In genomic region chr7:137875746-137876145, GRCh38 we compare ENCODE assay signal across 29 cellular contexts. TPM values are rescaled to one million over a fixed set of nuclear protein-coding genes. Genes with fewer than 3 reads are reported as not detected.
DNase-seq lines count a peak whose midpoint lies in the region; ATAC-seq, FAIRE-seq and TF ChIP-seq lines count a peak whose summit lies in the region.
"Had no signal": no experiment of that assay in that cellular context is flagged by ENCODE, and none has a peak within 500 bp of the region (broad histone marks: within the 10 kb centered on the region; RNA-seq: fewer than 3 reads in every experiment).

No MANE protein-coding gene starts in this region.

- H3K27ac ChIP-seq in ACC112 (ENCODE audit: low read depth, low read length) = peak overlapping the region; percentile 97
- peak overlapping the region; percentile 93 for H3K27ac ChIP-seq in GM23248
- no peak overlapping the region for H3K27ac ChIP-seq in K562 (ENCODE audit: extremely low read depth, low read depth, low read length)
- H3K27ac ChIP-seq: body of pancreas, dorsolateral prefrontal cortex, lower lobe of right lung, ovary, spleen had no signal

- no peak for TF ChIP-seq RAD21 in K562 (CRISPR knock-in tag; conservative IDR thresholded peaks at IDR 0.05 in 1 of 2, IDR thresholded peaks at IDR 0.05 in 1 of 2)

- intact Hi-C loops in K562 (cut with micrococcal nuclease) = no loop called here

- H3K36me3 ChIP-seq in ACC112 (ENCODE audit: insufficient read depth, low read length) = peaks cover 43% of the 10 kb centered on the region
- H3K36me3 ChIP-seq in GM23248 (ENCODE audit: low read depth) = peaks cover 65% of the 10 kb centered on the region
- peaks cover 62% of the 10 kb centered on the region for H3K36me3 ChIP-seq in K562 (ENCODE audit: control insufficient read depth, insufficient read depth, low read length)
- H3K36me3 ChIP-seq: ovary had no signal

- peaks cover 70% of the 10 kb centered on the region for H3K4me1 ChIP-seq in ACC112 (ENCODE audit: control insufficient read depth, insufficient read depth, low read length, unreplicated experiment)
- H3K4me1 ChIP-seq in GM23248 (ENCODE audit: insufficient read depth) = peaks cover 60% of the 10 kb centered on the region
- H3K4me1 ChIP-seq in K562 (replicated peaks in 1 of 2; ENCODE audit: control insufficient read depth in 2 of 2, insufficient read depth in 2 of 2, low read length in 2 of 2) = peaks cover 10 to 14% of the 10 kb centered on the region in 2 experiments; a peak in 4 of 5 replicates
- H3K4me1 ChIP-seq: body of pancreas had no signal

- WGBS in GM23248 (ENCODE audit: low coverage in 1 of 2, low lambda C conversion rate in 2 of 2, missing lambda C conversion rate in 2 of 2), 2 experiments = 96 to 97% methylated on average over 4 of the region's 4 CpGs
- WGBS in K562 (ENCODE audit: insufficient coverage, low coverage, missing lambda C conversion rate) = 94% methylated on average over 4 of the region's 4 CpGs

- H3K4me2 ChIP-seq in GM23248 (ENCODE audit: unreplicated experiment) (no peak overlapping the region), K562 (ENCODE audit: insufficient read depth, low read length) (no peak overlapping the region)

- H3K27me3 ChIP-seq in ACC112 (ENCODE audit: insufficient read depth, low read length) (no peaks in the 10 kb centered on the region), GM23248 (replicated peaks; ENCODE audit: insufficient read depth) (no peaks in the 10 kb centered on the region), K562 (ENCODE audit: control insufficient read depth in 2 of 2, insufficient read depth in 2 of 2, low read length in 2 of 2) (no peaks in the 10 kb centered on the region)
- H3K27me3 ChIP-seq: BE2C, body of pancreas, dorsolateral prefrontal cortex, ovary, SJSA1, spleen, tibial nerve had no signal

- H3K9me2 ChIP-seq in GM23248 (ENCODE audit: insufficient read depth) = no peaks in the 10 kb centered on the region

- no peaks in the 10 kb centered on the region for H4K20me1 ChIP-seq in GM23248 (ENCODE audit: insufficient read depth)
- H4K20me1 ChIP-seq in K562 (replicated peaks; ENCODE audit: control insufficient read depth, insufficient read depth, low read length) = no peaks in the 10 kb centered on the region

- ATAC-seq in K562 (no peak), HG03039 (IDR thresholded peaks at IDR 0.05; ENCODE audit: unreplicated experiment) (no peak)
- ATAC-seq: activated CD8-positive, alpha-beta memory T cell treated with anti-CD3 and anti-CD28 coated beads, Interleukin-2, amount 10 ng/mL, durations not matched to agents 7 days and 5 days; activated naive CD8-positive, alpha-beta T cell treated with anti-CD3 and anti-CD28 coated beads, Interleukin-2, amount 50 U/mL, for 24 hours; activated T-cell treated with anti-CD3 and anti-CD28 coated beads, Interleukin-2, amount 50 U/mL, for 4 hours; body of pancreas; natural killer cell had no signal

- peaks cover 55% of the 10 kb centered on the region for H3K4me1 Mint-ChIP-seq in nephron progenitor cell

- H3K27ac Mint-ChIP-seq in nephron progenitor cell = peak overlapping the region; percentile 36
- H3K27ac Mint-ChIP-seq: activated CD8-positive, alpha-beta memory T cell treated with anti-CD3 and anti-CD28 coated beads, Interleukin-2, amount 10 ng/mL, durations not matched to agents 7 days and 5 days; natural killer cell had no signal

- peaks cover 85% of the 10 kb centered on the region for H3K36me3 Mint-ChIP-seq in nephron progenitor cell (ENCODE audit: low read depth)

- TF ChIP-seq POLR2A in K562 (conservative IDR thresholded peaks at IDR 0.05) = no peak

- POLR2A ChIA-PET in K562 (lab: Yijun Ruan, JAX) = no interaction called here

- TF ChIP-seq CTCF in K562 (IDR thresholded peaks at IDR 0.05 in 2 of 3, conservative IDR thresholded peaks at IDR 0.05 in 1 of 3; ENCODE audit: insufficient read depth in 2 of 3, low read depth in 1 of 3, low read length in 3 of 3) = no peak
- TF ChIP-seq CTCF in nephron progenitor cell (IDR thresholded peaks at IDR 0.05) = no peak

- H3K4me3 ChIP-seq in ACC112 (ENCODE audit: low read depth, low read length) = no peak overlapping the region
- H3K4me3 ChIP-seq in GM23248 = no peak overlapping the region
- H3K4me3 ChIP-seq in K562 = no peak overlapping the region
- H3K4me3 ChIP-seq: body of pancreas, dorsolateral prefrontal cortex, lower lobe of right lung, ovary, SJSA1, spleen, tibial nerve had no signal

- no peak for TF ChIP-seq EP300 in K562 (IDR thresholded peaks at IDR 0.05; ENCODE audit: low read length)

- BruUV-seq in K562 (replicated peaks; lab: Mats Ljungman, UMichigan) = TSS peak; percentile 20

- peaks cover 92% of the 10 kb centered on the region for H3F3A ChIP-seq in GM23248 (ENCODE audit: insufficient read depth)

- H2AFZ ChIP-seq in ACC112 (ENCODE audit: low read length, unreplicated experiment) (no peak overlapping the region), GM23248 (no peak overlapping the region), K562 (ENCODE audit: low read depth, low read length) (no peak overlapping the region)

- no peaks in the 10 kb centered on the region for H3K9me3 ChIP-seq in GM23248 (ENCODE audit: low read depth)
- H3K9me3 ChIP-seq in K562 (replicated peaks; ENCODE audit: control insufficient read depth, insufficient read depth, low read depth, low read length) = no peaks in the 10 kb centered on the region
- H3K9me3 ChIP-seq: BE2C, body of pancreas, lower lobe of right lung, ovary, SJSA1, spleen, tibial nerve had no signal

- H3K4me3 Mint-ChIP-seq in nephron progenitor cell = no peak overlapping the region
- H3K4me3 Mint-ChIP-seq: activated CD8-positive, alpha-beta memory T cell treated with anti-CD3 and anti-CD28 coated beads, Interleukin-2, amount 10 ng/mL, durations not matched to agents 7 days and 5 days; activated naive CD8-positive, alpha-beta T cell treated with anti-CD3 and anti-CD28 coated beads, Interleukin-2, amount 50 U/mL, for 24 hours; activated T-cell treated with anti-CD3 and anti-CD28 coated beads, Interleukin-2, amount 50 U/mL, for 4 hours; natural killer cell had no signal

- peaks cover 8% of the 10 kb centered on the region for H3K9me3 Mint-ChIP-seq in nephron progenitor cell
- H3K9me3 Mint-ChIP-seq: activated naive CD8-positive, alpha-beta T cell treated with anti-CD3 and anti-CD28 coated beads, Interleukin-2, amount 50 U/mL, for 24 hours; activated T-cell treated with anti-CD3 and anti-CD28 coated beads, Interleukin-2, amount 50 U/mL, for 4 hours; natural killer cell had no signal

- H3K9ac ChIP-seq in GM23248 (peak overlapping the region; percentile 72; the same call in 1 of the 2 replicates), K562 (ENCODE audit: insufficient read depth in 1 of 2, low read depth in 2 of 2, low read length in 2 of 2) (no peak overlapping the region)

- DNase-seq in GM23248 (no peak), K562 (ENCODE audit: extremely low read depth in 1 of 4, low spot score in 3 of 4) (no peak), nephron progenitor cell (no peak), NCI-H128 (lab: John Stamatoyannopoulos, UW; ENCODE audit: unreplicated experiment) (no peak), NCI-H2227 (lab: John Stamatoyannopoulos, UW; ENCODE audit: unreplicated experiment) (no peak), COLO829 (ENCODE audit: low spot score) (no peak)
- DNase-seq: ACHN; activated CD8-positive, alpha-beta memory T cell treated with anti-CD3 and anti-CD28 coated beads, Interleukin-2, amount 10 ng/mL, durations not matched to agents 7 days and 5 days; activated naive CD8-positive, alpha-beta T cell treated with anti-CD3 and anti-CD28 coated beads, Interleukin-2, amount 50 U/mL, for 24 hours; activated T-cell treated with anti-CD3 and anti-CD28 coated beads, Interleukin-2, amount 50 U/mL, for 4 hours; BE2C; body of pancreas; dorsolateral prefrontal cortex; GOT3; lower lobe of right lung; natural killer cell; NCI-H1048; NCI-H1694 treated with DMSO at 0.1 percent for 48 hours; NCI-H510A treated with DMSO at 0.1 percent for 48 hours; ovary; RPMI8226; spleen; stimulated activated CD4-positive, alpha-beta T cell treated with anti-CD3 and anti-CD28 coated beads, Interleukin-2, amount 100 ng/mL, for 24 hours had no signal

- H3K27me3 Mint-ChIP-seq in nephron progenitor cell (ENCODE audit: low read depth, poor library complexity) = no peaks in the 10 kb centered on the region
- H3K27me3 Mint-ChIP-seq: activated CD8-positive, alpha-beta memory T cell treated with anti-CD3 and anti-CD28 coated beads, Interleukin-2, amount 10 ng/mL, durations not matched to agents 7 days and 5 days had no signal

- in situ Hi-C loops in GM23248 (cut with MboI) (no loop called here), K562 (cut with MboI) (no loop called here)

- no peak for FAIRE-seq in K562 (lab: Jason Lieb, UNC)
- FAIRE-seq: frontal cortex, GM18507 had no signal

- CTCF ChIA-PET in K562 (lab: Yijun Ruan, JAX; ENCODE audit: low intra/inter-chr PET ratio) = no interaction called here

- no peaks in the 10 kb centered on the region for H3K79me2 ChIP-seq in ACC112 (ENCODE audit: control insufficient read depth, insufficient read depth, low read length, unreplicated experiment)
- no peaks in the 10 kb centered on the region; the same call in none of the 2 replicates for H3K79me2 ChIP-seq in GM23248 (ENCODE audit: insufficient read depth)
- H3K79me2 ChIP-seq in K562 (ENCODE audit: control insufficient read depth, insufficient read depth, low read length) = no peaks in the 10 kb centered on the region

- H3K9me1 ChIP-seq in K562 (ENCODE audit: control insufficient read depth, insufficient read depth, low read length) = no peaks in the 10 kb centered on the region

RNA-seq across cellular contexts. Expression of gene DGKI, which starts 29.0 kb away (rescaled TPM):
- 21.1 and 25.9 TPM in 2 replicates for total RNA-seq in GM23248 (2014; rRNA removed; shearing (Covaris generic))
- 5.1 and 5.4 TPM in 2 replicates for polyA plus RNA-seq in GM23248 (2016; fragmentation: Nextera tagmentation; extraction: Ambion mirVana)
- total RNA-seq in K562 (2011; cell fraction: chromatin; rRNA removed; ENCODE audit: low replicate concordance) = not detected in 2 replicates
- 0.33 TPM in 1 of 2 replicates, not detected in the other for total RNA-seq in K562 (2011; cell fraction: nucleolus; rRNA removed)
- total RNA-seq in K562 (2011; cell fraction: nucleoplasm; rRNA removed) = not detected in 2 replicates
- 0.54 TPM in 1 of 2 replicates, not detected in the other for total RNA-seq in K562 (2014; rRNA removed)
- total RNA-seq in K562 (2014; rRNA removed; fragmentation: Illumina TruSeq; extraction: Trizol) = not detected in 2 replicates
- 0.11 TPM in 1 of 2 replicates, not detected in the other for total RNA-seq in K562 (2015; rRNA removed; fragmentation: Illumina TruSeq; extraction: Trizol)
- total RNA-seq in K562 (2021) = not detected in 2 replicates
- 0.18 TPM in 1 of 2 replicates, not detected in the other for polyA plus RNA-seq in K562 (2011; rRNA removed)
- not detected in 2 replicates for polyA plus RNA-seq in K562 (2011; cell fraction: cytosol; rRNA removed)
- 0.01 and 0.03 TPM in 2 replicates for polyA plus RNA-seq in K562 (2011; cell fraction: nucleus; rRNA removed)
- 0.01 and 0.19 TPM in 2 replicates for polyA plus RNA-seq in K562 (2012)
- polyA plus RNA-seq in K562 (2014; fragmentation: Illumina TruSeq; extraction: Trizol) = not detected in 2 replicates
- polyA plus RNA-seq in K562 (2014; fragmentation: Nextera tagmentation; extraction: Ambion mirVana) = under 1 TPM in 1 of 2 experiments, not detected in 1; 0.11 TPM
- polyA plus RNA-seq in K562 (2014; rRNA removed) = not detected in 2 replicates
- polyA minus RNA-seq in K562 (2011; rRNA and poly(A)+ RNA removed) = 0.09 and 0.18 TPM in 2 replicates
- polyA minus RNA-seq in K562 (2011; cell fraction: cytosol; rRNA and poly(A)+ RNA removed) = not detected in 2 replicates
- polyA minus RNA-seq in K562 (2011; cell fraction: nucleus; rRNA and poly(A)+ RNA removed) = not detected in 2 replicates

Comparison
In these comparisons a context has a peak if more than half of its experiments do, and no peak if none do; other contexts are left out.
1. RNA of gene DGKI, which starts 29.0 kb away (total RNA-seq): 21.1 to 25.9 TPM in GM23248; 0.11 to 0.54 TPM in K562; every median in the first group is over 10 times any median in the second.